ENCODE assay signal across 8 cellular contexts in genomic region chr12:93785262-93786010, GRCh38.
DNase-seq lines count a peak whose midpoint lies in the region; ATAC-seq and TF ChIP-seq lines count a peak whose summit lies in the region.

No MANE protein-coding gene starts in this region.

- H3K9me3 ChIP-seq in RWPE2 (ENCODE audit: severe bottlenecking) (no peaks in the 10 kb centered on the region), HAP-1 (no peaks in the 10 kb centered on the region; the same call in 1 of the 2 replicates)

- peak overlapping the region; percentile 100 for H3K27ac ChIP-seq in RWPE2 (ENCODE audit: poor library complexity, severe bottlenecking)

- in situ Hi-C loops in HAP-1 (cut with MboI; ENCODE audit: low sequenced_read_pairs), result no loop called here

- H3K27me3 ChIP-seq in RWPE2 (ENCODE audit: insufficient read depth, poor library complexity, severe bottlenecking), result no peaks in the 10 kb centered on the region
- no peaks in the 10 kb centered on the region for H3K27me3 ChIP-seq in HAP-1 (ENCODE audit: low read depth)

- no peak for TF ChIP-seq CTCF in RWPE2 (IDR thresholded peaks at IDR 0.05; ENCODE audit: poor library complexity, severe bottlenecking)

- no peaks in the 10 kb centered on the region for H3K36me3 ChIP-seq in RWPE2 (ENCODE audit: low read depth)
- H3K36me3 ChIP-seq in HAP-1 (replicated peaks), result no peaks in the 10 kb centered on the region

- H3K4me1 ChIP-seq in RWPE2 (ENCODE audit: insufficient read depth, poor library complexity, severe bottlenecking) (peaks cover 55% of the 10 kb centered on the region), HAP-1 (peaks cover 35% of the 10 kb centered on the region)

- ATAC-seq in GM19351 (IDR thresholded peaks at IDR 0.05; ENCODE audit: unreplicated experiment), result peak; percentile 78
- ATAC-seq in RWPE2 (ENCODE audit: low read depth), result peak; percentile 89
- ATAC-seq in GM19452 (IDR thresholded peaks at IDR 0.05; ENCODE audit: unreplicated experiment), result no peak

- DNase-seq in RWPE2 (ENCODE audit: low spot score) (peak; percentile 86), astrocyte of the hippocampus (ENCODE audit: low read depth, low spot score) (peak; percentile 80), islet precursor cell (peak; percentile 97), HAP-1 (ENCODE audit: low spot score in 2 of 2) (no peak), NAMALWA (ENCODE audit: low spot score) (no peak)
- peak; percentile 50 for DNase-seq in stimulated activated CD4-positive, alpha-beta T cell treated with anti-CD3 and anti-CD28 coated beads, Interleukin-2, amount 100 ng/mL, for 4 hours (ENCODE audit: low read depth)

- H3K4me3 ChIP-seq in RWPE2 (ENCODE audit: severe bottlenecking), result no peak overlapping the region
- H3K4me3 ChIP-seq in HAP-1, result no peak overlapping the region

Comparison
In these comparisons a context has a peak if more than half of its experiments do, and no peak if none do; other contexts are left out.
1. DNase-seq: peak in RWPE2 (single experiment), astrocyte of the hippocampus (single experiment), islet precursor cell (single experiment) and stimulated activated CD4-positive, alpha-beta T cell treated with anti-CD3 and anti-CD28 coated beads, Interleukin-2, amount 100 ng/mL, for 4 hours (single experiment); none in HAP-1 (0 of 2) and NAMALWA (single experiment).